ENCODE assay signal across 23 cellular contexts in genomic region chr17:27218041-27218440, GRCh38.
DNase-seq lines count a peak whose midpoint lies in the region; ATAC-seq, FAIRE-seq and TF ChIP-seq lines count a peak whose summit lies in the region.
"Had no signal": no experiment of that assay in that cellular context is flagged by ENCODE, and none has a peak within 500 bp of the region (broad histone marks: within the 10 kb centered on the region; RNA-seq: fewer than 3 reads in every experiment).

No MANE protein-coding gene starts in this region.

- H4K20me1 ChIP-seq in KMS-11 (ENCODE audit: insufficient read depth): no peaks in the 10 kb centered on the region

- H3K27me3 Mint-ChIP-seq in activated CD4-positive, alpha-beta memory T cell treated with anti-CD3 and anti-CD28 coated beads, Interleukin-2, amount 10 ng/mL, durations not matched to agents 7 days and 5 days: peaks cover 2% of the 10 kb centered on the region
- H3K27me3 Mint-ChIP-seq in naive B cell: no peaks in the 10 kb centered on the region
- H3K27me3 Mint-ChIP-seq: activated naive CD8-positive, alpha-beta T cell had no signal

- no peaks in the 10 kb centered on the region for H3K36me3 Mint-ChIP-seq in activated CD4-positive, alpha-beta memory T cell treated with anti-CD3 and anti-CD28 coated beads, Interleukin-2, amount 10 ng/mL, durations not matched to agents 7 days and 5 days (ENCODE audit: low read depth)
- peaks cover 4 to 16% of the 10 kb centered on the region in 2 donors for H3K36me3 Mint-ChIP-seq in naive B cell
- H3K36me3 Mint-ChIP-seq: activated naive CD8-positive, alpha-beta T cell; CD4-positive, alpha-beta memory T cell; neural progenitor cell; T-cell had no signal

- H3K9ac ChIP-seq in KMS-11: peak overlapping the region; percentile 75
- H3K9ac ChIP-seq: neural progenitor cell had no signal

- H3K79me2 ChIP-seq in KMS-11 (ENCODE audit: insufficient read depth, low read depth): no peaks in the 10 kb centered on the region

- no peak for ATAC-seq in naive B cell (ENCODE audit: low read depth in 2 of 2)

- peak overlapping the region; percentile 89 for H3K4me2 ChIP-seq in KMS-11
- H3K4me2 ChIP-seq: neural progenitor cell had no signal

- TF ChIP-seq CTCF in KMS-11 (conservative IDR thresholded peaks at IDR 0.05; ENCODE audit: low read depth, low read length): no peak

- H3K27ac Mint-ChIP-seq in activated CD4-positive, alpha-beta memory T cell treated with anti-CD3 and anti-CD28 coated beads, Interleukin-2, amount 10 ng/mL, durations not matched to agents 7 days and 5 days: peak overlapping the region; percentile 75
- H3K27ac Mint-ChIP-seq in naive B cell: peak overlapping the region; percentile 98 to 100 (median 100)
- H3K27ac Mint-ChIP-seq: activated naive CD8-positive, alpha-beta T cell; neural progenitor cell had no signal

- peaks cover 29% of the 10 kb centered on the region for H3K4me1 Mint-ChIP-seq in activated CD4-positive, alpha-beta memory T cell treated with anti-CD3 and anti-CD28 coated beads, Interleukin-2, amount 10 ng/mL, durations not matched to agents 7 days and 5 days
- H3K4me1 Mint-ChIP-seq in naive B cell: peaks cover 33 to 39% (median 36%) of the 10 kb centered on the region in 3 donors
- H3K4me1 Mint-ChIP-seq: neural progenitor cell had no signal

- peak overlapping the region; percentile 72 for H2AFZ ChIP-seq in KMS-11 (ENCODE audit: low read depth)
- H2AFZ ChIP-seq: neural progenitor cell had no signal

- intact Hi-C loops in posterior vena cava (cut with DNase I): no loop called here

- H3K9me3 Mint-ChIP-seq in activated CD4-positive, alpha-beta memory T cell treated with anti-CD3 and anti-CD28 coated beads, Interleukin-2, amount 10 ng/mL, durations not matched to agents 7 days and 5 days: peaks cover 7% of the 10 kb centered on the region
- H3K9me3 Mint-ChIP-seq in naive B cell: peaks cover 0 to 20% (median 3%) of the 10 kb centered on the region in 7 donors

- H3K36me3 ChIP-seq in KMS-11 (ENCODE audit: insufficient read depth): no peaks in the 10 kb centered on the region
- H3K36me3 ChIP-seq: lower lobe of right lung, neural progenitor cell had no signal

- peak overlapping the region; percentile 99 for H3K27ac ChIP-seq in KMS-11
- H3K27ac ChIP-seq: dorsolateral prefrontal cortex, lower lobe of right lung, neural progenitor cell had no signal

- POLR2A ChIA-PET in activated CD4-positive, alpha-beta memory T cell treated with anti-CD3 and anti-CD28 coated beads, Interleukin-2, amount 10 ng/mL, durations not matched to agents 7 days and 5 days (lab: Charles Lee): interaction anchor here (1.6 to 1.9 kb wide), 3 partner anchors 12 to 77 kb away, joined by 4 to 16 read pairs (median 8); partner anchors contain the start of gene WSB1

- CTCF ChIA-PET in activated CD4-positive, alpha-beta memory T cell treated with anti-CD3 and anti-CD28 coated beads, Interleukin-2, amount 10 ng/mL, durations not matched to agents 7 days and 5 days (lab: Charles Lee): interaction anchor here (0.7 to 2.6 kb wide), 6 partner anchors 11 to 131 kb away, joined by 3 to 18 read pairs (median 4); no protein-coding TSS in a partner anchor

- H3K4me3 Mint-ChIP-seq in activated CD4-positive, alpha-beta memory T cell treated with anti-CD3 and anti-CD28 coated beads, Interleukin-2, amount 10 ng/mL, durations not matched to agents 7 days and 5 days: no peak overlapping the region
- peak overlapping the region in 7 of 8 donors; percentile 71 to 91 (median 81) for H3K4me3 Mint-ChIP-seq in naive B cell
- H3K4me3 Mint-ChIP-seq: activated naive CD8-positive, alpha-beta T cell; neural progenitor cell; T-cell had no signal

- H3K4me1 ChIP-seq in KMS-11 (ENCODE audit: low read depth, poor library complexity, severe bottlenecking): peaks cover 53% of the 10 kb centered on the region
- H3K4me1 ChIP-seq: lower lobe of right lung, neural progenitor cell had no signal

- FAIRE-seq in GM18507 (lab: Jason Lieb, UNC) (peak; percentile 29), RCC 7860 (lab: Jason Lieb, UNC) (no peak)
- FAIRE-seq: kidney had no signal

- no peak overlapping the region for H3K4me3 ChIP-seq in KMS-11 (IDR thresholded peaks at IDR 0.05; ENCODE audit: insufficient read depth, low read depth, low read length)
- H3K4me3 ChIP-seq: dorsolateral prefrontal cortex, lower lobe of right lung, neural progenitor cell had no signal

- H3K27me3 ChIP-seq in KMS-11 (ENCODE audit: insufficient read depth, low read depth): no peaks in the 10 kb centered on the region
- H3K27me3 ChIP-seq: neural progenitor cell had no signal

- DNase-seq in GM18507 (ENCODE audit: extremely low spot score, insufficient read length, low read depth) (no peak), naive B cell (no peak), posterior vena cava (ENCODE audit: low spot score) (no peak), RCC 7860 (ENCODE audit: low spot score) (no peak), anterior cingulate cortex (lab: John Stamatoyannopoulos, UW) (no peak)
- no peak for DNase-seq in activated CD4-positive, alpha-beta memory T cell treated with anti-CD3 and anti-CD28 coated beads, Interleukin-2, amount 10 ng/mL, durations not matched to agents 7 days and 5 days
- DNase-seq: activated CD4-positive, alpha-beta T cell treated with anti-CD3 and anti-CD28 coated beads for 48 hours; activated CD8-positive, alpha-beta memory T cell treated with anti-CD3 and anti-CD28 coated beads, Interleukin-2, amount 50 U/mL, for 4 hours; DMS53; dorsolateral prefrontal cortex; GDM1; H7; kidney; lower lobe of right lung; NCI-H1092 treated with DMSO at 0.1 percent for 48 hours; NCI-H2029; posterior cingulate gyrus; SIG-M5 had no signal
